ENCODE assay signal across 9 cellular contexts in the genomic region with DNA sequence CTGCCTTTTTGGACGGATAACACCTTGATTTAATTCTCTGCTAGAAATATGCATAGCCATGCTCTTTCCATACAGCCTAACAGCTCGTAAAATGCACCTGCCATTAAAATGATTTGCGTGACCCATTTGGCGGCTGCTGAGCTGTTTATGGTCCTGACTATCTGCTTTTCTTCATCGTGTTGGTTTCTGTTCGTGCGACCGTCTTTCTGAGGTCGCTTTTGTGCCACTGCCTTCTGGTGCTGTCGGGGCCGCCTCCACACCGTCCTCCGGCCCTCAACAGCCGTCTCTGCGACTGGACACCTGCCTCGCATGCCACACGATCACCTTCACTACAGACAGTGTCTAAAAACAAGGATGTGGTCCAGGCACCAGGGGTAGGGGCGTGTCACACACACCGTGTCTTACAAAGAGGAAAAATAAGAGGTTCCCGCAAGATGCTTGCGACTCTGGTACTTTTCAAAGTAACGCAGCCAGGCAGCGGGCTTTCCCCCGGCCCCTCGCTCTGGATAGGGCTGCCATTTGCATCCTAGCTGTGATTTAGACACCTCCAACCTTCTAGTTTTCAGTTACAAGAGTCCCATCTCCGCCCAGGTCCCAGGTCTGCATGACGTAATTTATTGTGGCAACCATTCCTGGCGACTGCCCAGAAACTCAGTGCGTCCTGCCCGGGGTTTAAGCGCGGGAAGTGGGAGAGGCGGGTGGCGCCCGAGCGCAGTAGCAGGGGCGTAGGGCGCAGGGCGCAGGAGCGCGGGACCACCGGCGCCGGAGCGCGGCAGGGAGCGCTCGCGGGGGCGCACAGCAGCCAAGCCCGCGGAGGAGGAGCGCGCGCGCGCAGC. TPM values are rescaled to one million over a fixed set of nuclear protein-coding genes. Genes with fewer than 3 reads are reported as not detected.
DNase-seq lines count a peak whose midpoint lies in the region; ATAC-seq and TF ChIP-seq lines count a peak whose summit lies in the region.
"Had no signal": no experiment of that assay in that cellular context is flagged by ENCODE, and none has a peak within 500 bp of the region (broad histone marks: within the 10 kb centered on the region; RNA-seq: fewer than 3 reads in every experiment).

A gene (plus strand): TSS at position 629 of the 836 bp plus-strand sequence. CDS start 208 bp downstream, outside the sequence.

- peaks cover 7% of the 10 kb centered on the region for H3K4me1 Mint-ChIP-seq in stimulated activated memory B cell treated with anti-CD40 and anti-IgM and Interleukin-4, amounts not matched to agents 10 μg/mL and 1 μg/mL and 100 μg/mL, for 72 hours

- ATAC-seq in stimulated activated memory B cell treated with anti-CD40 and anti-IgM and Interleukin-4, amounts not matched to agents 10 μg/mL and 1 μg/mL and 100 μg/mL, for 72 hours = peak; percentile 66

- CTCF ChIA-PET in GM10248 (lab: Yijun Ruan, JAX) = no interaction called here

- H3K36me3 ChIP-seq in ascending aorta = no peaks in the 10 kb centered on the region

- no peak for TF ChIP-seq CTCF in GM10248 (IDR thresholded peaks at IDR 0.05; ENCODE audit: control extremely low read depth, extremely low read depth, low read depth, missing control alignments)
- TF ChIP-seq CTCF in ascending aorta (IDR thresholded peaks at IDR 0.05) = no peak

- peak within 1 kb of the TSS; percentile 21 for H3K4me3 Mint-ChIP-seq in stimulated activated memory B cell treated with anti-CD40 and anti-IgM and Interleukin-4, amounts not matched to agents 10 μg/mL and 1 μg/mL and 100 μg/mL, for 72 hours

- no peak within 1 kb of the TSS for H3K27ac Mint-ChIP-seq in stimulated activated memory B cell treated with anti-CD40 and anti-IgM and Interleukin-4, amounts not matched to agents 10 μg/mL and 1 μg/mL and 100 μg/mL, for 72 hours

- peaks cover 0 to 5% of the 10 kb centered on the region in 2 donors for H3K4me1 ChIP-seq in ascending aorta

- H3K36me3 Mint-ChIP-seq in stimulated activated memory B cell treated with anti-CD40 and anti-IgM and Interleukin-4, amounts not matched to agents 10 μg/mL and 1 μg/mL and 100 μg/mL, for 72 hours = no peaks in the 10 kb centered on the region

- peaks cover 52% of the 10 kb centered on the region for H3K27me3 Mint-ChIP-seq in stimulated activated memory B cell treated with anti-CD40 and anti-IgM and Interleukin-4, amounts not matched to agents 10 μg/mL and 1 μg/mL and 100 μg/mL, for 72 hours

- DNase-seq in GM10248 (ENCODE audit: extremely low spot score) = peak; percentile 30
- peak; percentile 18 for DNase-seq in NCI-H187 treated with DMSO at 0.1 percent for 48 hours (lab: John Stamatoyannopoulos, UW)
- no peak for DNase-seq in ascending aorta (ENCODE audit: low spot score in 2 of 2)
- DNase-seq in iPS-NIHi11 (ENCODE audit: low spot score) = peak; percentile 64
- no peak for DNase-seq in H4 (ENCODE audit: low spot score)
- no peak for DNase-seq in NCI-H1092 treated with DMSO at 0.1 percent for 48 hours (lab: John Stamatoyannopoulos, UW)
- DNase-seq in SIG-M5 (lab: John Stamatoyannopoulos, UW) = no peak

- intact Hi-C loops in ascending aorta (cut with DNase I) = no loop called here

- peak within 1 kb of the TSS; percentile 52 to 61 for H3K4me3 ChIP-seq in ascending aorta

- H3K27ac ChIP-seq in ascending aorta = no peak within 1 kb of the TSS

- no peaks in the 10 kb centered on the region for H3K27me3 ChIP-seq in ascending aorta

- POLR2A ChIA-PET in GM10248 (lab: Yijun Ruan, JAX) = no interaction called here

- peaks cover 3% of the 10 kb centered on the region for H3K9me3 Mint-ChIP-seq in stimulated activated memory B cell treated with anti-CD40 and anti-IgM and Interleukin-4, amounts not matched to agents 10 μg/mL and 1 μg/mL and 100 μg/mL, for 72 hours

- H3K9me3 ChIP-seq in ascending aorta = no peaks in the 10 kb centered on the region

RNA-seq across cellular contexts. Expression of the gene that starts here (rescaled TPM):
- not detected for total RNA-seq in ascending aorta
- total RNA-seq in H4 (2014; rRNA removed; shearing (Covaris generic)) = not detected in 2 replicates
- total RNA-seq: T-helper 1 cell treated with Interleukin-12 subunit alpha and Interleukin-12 subunit beta and Interleukin-4 antibody, amounts not matched to agents 30 ng/mL and 1 ng/mL, for 36 hours had no signal

Comparison
In these comparisons a context has a peak if more than half of its experiments do, and no peak if none do; other contexts are left out.
1. DNase-seq: peak in GM10248 (single experiment), NCI-H187 treated with DMSO at 0.1 percent for 48 hours (single experiment) and iPS-NIHi11 (single experiment); none in ascending aorta (0 of 2), H4 (single experiment), NCI-H1092 treated with DMSO at 0.1 percent for 48 hours (single experiment) and SIG-M5 (single experiment).